ENCODE assay signal across 16 cellular contexts in the genomic region with DNA sequence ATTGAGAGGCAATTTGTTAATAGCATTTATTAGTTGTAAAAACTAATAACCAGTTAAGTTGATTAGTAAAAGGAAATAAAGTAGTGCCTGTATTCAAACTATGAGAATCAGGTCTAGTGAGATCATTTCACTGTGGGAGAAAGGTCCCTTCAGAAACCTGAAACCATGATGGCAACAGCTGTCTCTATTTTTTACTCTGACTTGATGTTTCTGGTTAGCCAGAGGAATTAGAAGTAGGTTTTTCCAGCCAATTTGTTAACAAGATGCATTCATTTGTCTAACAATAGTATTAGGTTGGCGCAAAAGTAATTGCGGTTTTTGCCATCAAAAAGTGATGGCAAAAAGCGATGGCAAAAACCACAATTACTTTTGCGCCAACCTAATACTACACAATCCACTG.
"Had no signal": no experiment of that assay in that cellular context is flagged by ENCODE, and none has a peak within 500 bp of the region (broad histone marks: within the 10 kb centered on the region; RNA-seq: fewer than 3 reads in every experiment).

No MANE protein-coding gene starts in this region.

- ATAC-seq: effector memory CD8-positive, alpha-beta T cell; left cardiac atrium; left ventricle myocardium superior; right lobe of liver; stimulated activated naive B cell treated with anti-CD40 and anti-IgM and Interleukin-4, amounts not matched to agents 10 μg/mL and 1 μg/mL and 100 μg/mL, for 72 hours; stimulated activated naive CD8-positive, alpha-beta T cell treated with anti-CD3 and anti-CD28 coated beads, Interleukin-15, amount 100 ng/mL, for 72 hours had no signal

- DNase-seq: effector memory CD8-positive, alpha-beta T cell; esophagus squamous epithelium; foreskin fibroblast; kidney; left cardiac atrium; left ventricle myocardium superior; mesenchymal stem cell; midbrain; naive B cell; right lobe of liver; spleen; stimulated activated CD4-positive, alpha-beta T cell treated with anti-CD3 and anti-CD28 coated beads, Interleukin-2, amount 100 ng/mL, for 24 hours; stimulated activated CD4-positive, alpha-beta T cell treated with anti-CD3 and anti-CD28 coated beads, Interleukin-4, amount 100 ng/mL, for 4 hours; stimulated activated naive B cell treated with anti-CD40 and anti-IgM and Interleukin-4, amounts not matched to agents 10 μg/mL and 1 μg/mL and 100 μg/mL, for 72 hours; stimulated activated naive CD8-positive, alpha-beta T cell treated with anti-CD3 and anti-CD28 coated beads, Interleukin-15, amount 100 ng/mL, for 72 hours; testis had no signal
